In the genomic region with DNA sequence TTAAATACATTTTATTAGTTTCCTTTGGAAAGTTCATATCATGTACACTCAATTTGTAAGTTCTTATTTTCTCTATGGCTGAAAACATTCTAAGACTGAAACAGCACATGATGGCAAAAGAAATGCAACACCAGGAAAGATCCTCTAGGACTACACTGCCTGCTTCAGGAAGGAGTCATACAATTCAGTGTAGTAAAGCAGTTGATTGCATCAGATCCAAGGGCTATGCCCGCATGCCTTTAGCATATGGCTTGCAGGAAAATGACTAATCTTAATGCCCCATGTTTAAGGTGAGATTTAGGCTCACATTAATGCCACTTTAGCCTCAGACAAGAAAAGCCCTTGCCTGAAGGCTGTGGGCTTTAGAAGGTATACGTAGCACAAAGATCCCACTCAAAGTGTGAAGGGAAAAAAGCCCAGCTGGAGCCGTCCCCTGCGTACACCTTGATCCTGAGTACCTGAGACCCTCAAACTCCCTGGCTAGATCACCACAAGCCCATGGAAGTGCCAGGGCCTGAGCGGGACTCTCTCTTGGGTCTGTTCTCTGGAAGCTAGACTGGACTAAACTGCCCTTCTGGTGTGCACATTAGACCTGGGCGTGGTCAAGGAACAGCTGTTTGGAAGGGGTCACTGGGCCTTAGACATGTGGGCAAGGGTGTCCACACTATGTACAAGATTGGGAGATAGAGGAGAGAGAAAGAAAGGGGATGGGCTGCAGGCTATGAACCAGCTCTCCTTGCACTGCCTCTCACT, we compare ENCODE assay signal across 14 cellular contexts. TPM values are rescaled to one million over a fixed set of nuclear protein-coding genes. Genes with fewer than 3 reads are reported as not detected.
A peak's percentile ranks its signal among the peaks of the same experiment; 100 is the strongest.
DNase-seq lines count a peak whose midpoint lies in the region; ATAC-seq and TF ChIP-seq lines count a peak whose summit lies in the region.
"Had no signal": no experiment of that assay in that cellular context is flagged by ENCODE, and none has a peak within 500 bp of the region (broad histone marks: within the 10 kb centered on the region; RNA-seq: fewer than 3 reads in every experiment).

No MANE protein-coding gene starts in this region.

- TF ChIP-seq POLR2A in breast epithelium (IDR thresholded peaks at IDR 0.05): no peak

- H3K27me3 Mint-ChIP-seq in MCF 10A (ENCODE audit: insufficient read depth, unreplicated experiment): no peaks in the 10 kb centered on the region
- H3K27me3 Mint-ChIP-seq: activated T-cell treated with anti-CD3 and anti-CD28 coated beads, Interleukin-2, amount 50 U/mL, for 24 hours had no signal

- H3K27me3 ChIP-seq in breast epithelium: no peaks in the 10 kb centered on the region
- H3K27me3 ChIP-seq in RWPE2 (ENCODE audit: insufficient read depth, poor library complexity, severe bottlenecking): no peaks in the 10 kb centered on the region
- H3K27me3 ChIP-seq: brain microvascular endothelial cell, Peyer's patch, sigmoid colon had no signal

- POLR2A ChIA-PET in MCF 10A (lab: Yijun Ruan, JAX): interaction anchor here (1.1 to 1.3 kb wide), 2 partner anchors 10 to 11 kb away, joined by 3 to 4 read pairs; no protein-coding TSS in a partner anchor

- ATAC-seq in RWPE2 (ENCODE audit: low read depth) (peak; percentile 41; the same call in 2 of the 3 replicates), HG02884 (IDR thresholded peaks at IDR 0.05; ENCODE audit: unreplicated experiment) (no peak)

- H3K4me3 Mint-ChIP-seq in MCF 10A (ENCODE audit: unreplicated experiment): no peak overlapping the region
- H3K4me3 Mint-ChIP-seq: activated T-cell treated with anti-CD3 and anti-CD28 coated beads, Interleukin-2, amount 50 U/mL, for 24 hours had no signal

- CTCF ChIA-PET in MCF 10A (lab: Yijun Ruan, JAX): interaction anchor here (0.7 to 1.4 kb wide), 5 partner anchors 8 to 354 kb away, joined by 3 to 6 read pairs (median 4); no protein-coding TSS in a partner anchor

- H3K4me3 ChIP-seq in breast epithelium (no peak overlapping the region), RWPE2 (ENCODE audit: severe bottlenecking) (no peak overlapping the region), fibroblast of pulmonary artery (replicated peaks; ENCODE audit: low read depth, low read length) (no peak overlapping the region)
- H3K4me3 ChIP-seq: Peyer's patch, sigmoid colon had no signal

- H3K9me3 Mint-ChIP-seq in MCF 10A (ENCODE audit: unreplicated experiment): no peaks in the 10 kb centered on the region

- H3K27ac ChIP-seq in breast epithelium (no peak overlapping the region), RWPE2 (ENCODE audit: poor library complexity, severe bottlenecking) (no peak overlapping the region)
- H3K27ac ChIP-seq: brain microvascular endothelial cell, Peyer's patch, sigmoid colon had no signal

- DNase-seq in MCF 10A (ENCODE audit: unreplicated experiment) (peak; percentile 75), breast epithelium (ENCODE audit: low spot score in 2 of 2) (no peak), RWPE2 (ENCODE audit: low spot score) (no peak), fibroblast of pulmonary artery (ENCODE audit: low read depth) (peak; percentile 6), activated gamma-delta T cell treated with Interleukin-2 at 50 U/mL for 16 hours (no peak), SK-N-DZ (ENCODE audit: low spot score) (no peak)
- no peak for DNase-seq in activated naive CD4-positive, alpha-beta T cell (lab: John Stamatoyannopoulos, UW)
- DNase-seq: activated T-cell treated with anti-CD3 and anti-CD28 coated beads, Interleukin-2, amount 50 U/mL, for 24 hours; brain microvascular endothelial cell; GDM1; NCI-H187; Peyer's patch; sigmoid colon had no signal

- H3K36me3 Mint-ChIP-seq in MCF 10A (ENCODE audit: insufficient read depth, unreplicated experiment): no peaks in the 10 kb centered on the region

- intact Hi-C loops in MCF 10A (cut with micrococcal nuclease): no loop called here
- intact Hi-C loops in breast epithelium (cut with DNase I; ENCODE audit: low total_unique reads): no loop called here

- peaks cover 13% of the 10 kb centered on the region for H3K4me1 Mint-ChIP-seq in MCF 10A (ENCODE audit: insufficient read depth, unreplicated experiment)

- H3K36me3 ChIP-seq in breast epithelium: no peaks in the 10 kb centered on the region
- H3K36me3 ChIP-seq in RWPE2 (ENCODE audit: low read depth): no peaks in the 10 kb centered on the region
- H3K36me3 ChIP-seq: brain microvascular endothelial cell, Peyer's patch, sigmoid colon had no signal

- H3K27ac Mint-ChIP-seq in MCF 10A (ENCODE audit: low read depth, unreplicated experiment): no peak overlapping the region
- H3K27ac Mint-ChIP-seq: activated T-cell treated with anti-CD3 and anti-CD28 coated beads, Interleukin-2, amount 50 U/mL, for 24 hours had no signal

- H3K4me1 ChIP-seq in breast epithelium: no peaks in the 10 kb centered on the region
- H3K4me1 ChIP-seq in RWPE2 (ENCODE audit: insufficient read depth, poor library complexity, severe bottlenecking): no peaks in the 10 kb centered on the region
- H3K4me1 ChIP-seq: Peyer's patch, sigmoid colon had no signal

- H3K9me3 ChIP-seq in breast epithelium (no peaks in the 10 kb centered on the region), RWPE2 (ENCODE audit: severe bottlenecking) (no peaks in the 10 kb centered on the region)
- H3K9me3 ChIP-seq: Peyer's patch, sigmoid colon had no signal

- BruUV-seq in MCF 10A (replicated peaks; lab: Mats Ljungman, UMichigan): no TSS peak

- TF ChIP-seq CTCF in MCF 10A (IDR thresholded peaks at IDR 0.05; ENCODE audit: unreplicated experiment) (peak; percentile 36), breast epithelium (IDR thresholded peaks at IDR 0.05) (no peak), RWPE2 (IDR thresholded peaks at IDR 0.05; ENCODE audit: poor library complexity, severe bottlenecking) (no peak), fibroblast of pulmonary artery (IDR thresholded peaks at IDR 0.05; ENCODE audit: low read length, missing control alignments) (no peak)

RNA-seq across cellular contexts. Expression of gene ESRRG, which starts 52.9 kb away (rescaled TPM):
- total RNA-seq in MCF 10A (2022) (0.44 TPM in 1 of 2 replicates, not detected in the other), breast epithelium (1 to 10 TPM in 2 of 3 donors, under 1 TPM in 1; 0.16 to 9.1 (median 5.6) TPM)
- 1.3 and 1.9 TPM in 2 replicates for polyA plus RNA-seq in SK-N-DZ (2014; cell fraction: cytosol; rRNA removed)
- polyA plus RNA-seq in SK-N-DZ (2014; cell fraction: nucleus; rRNA removed): 0.52 and 1.2 TPM in 2 replicates

Comparison
In these comparisons a context has a peak if more than half of its experiments do, and no peak if none do; other contexts are left out.
1. DNase-seq: peak in MCF 10A (single experiment) and fibroblast of pulmonary artery (single experiment); none in breast epithelium (0 of 2), RWPE2 (single experiment), activated naive CD4-positive, alpha-beta T cell (0 of 4), activated gamma-delta T cell treated with Interleukin-2 at 50 U/mL for 16 hours (single experiment) and SK-N-DZ (single experiment).